In genomic region chr20:22684763-22685443, GRCh38 we compare ENCODE assay signal across 11 cellular contexts.
DNase-seq lines count a peak whose midpoint lies in the region; ATAC-seq and TF ChIP-seq lines count a peak whose summit lies in the region.
"Had no signal": no experiment of that assay in that cellular context is flagged by ENCODE, and none has a peak within 500 bp of the region (broad histone marks: within the 10 kb centered on the region; RNA-seq: fewer than 3 reads in every experiment).

No MANE protein-coding gene starts in this region.

- POLR2A ChIA-PET in HEK293 (lab: Yijun Ruan, JAX) = interaction anchor here (0.6 kb wide), 1 partner anchor 77 kb away, joined by 3 read pairs; no protein-coding TSS in a partner anchor

- CTCF ChIA-PET in HEK293 (lab: Yijun Ruan, JAX) = interaction anchor here (0.6 to 3.9 kb wide), 16 partner anchors 9 to 656 kb away, joined by 3 to 86 read pairs (median 4); no protein-coding TSS in a partner anchor

- TF ChIP-seq CTCF in HEK293 (tag by site-specific recombination; IDR thresholded peaks at IDR 0.05) (peak; percentile 46; the same call in 1 of the 2 replicates), esophagus muscularis mucosa (IDR thresholded peaks at IDR 0.05) (no peak)

- peaks cover 0 to 31% (median 0%) of the 10 kb centered on the region in 4 donors for H3K27me3 ChIP-seq in esophagus muscularis mucosa

- H3K4me1 ChIP-seq in HEK293 (ENCODE audit: control insufficient read depth, insufficient read depth, low read length) (no peaks in the 10 kb centered on the region), esophagus muscularis mucosa (peaks cover 0 to 3% (median 1%) of the 10 kb centered on the region in 4 donors)

- H3K36me3 ChIP-seq in HEK293 (ENCODE audit: control insufficient read depth in 2 of 2, insufficient read depth in 1 of 2, low read length in 2 of 2) (no peaks in the 10 kb centered on the region), esophagus muscularis mucosa (no peaks in the 10 kb centered on the region)

- intact Hi-C loops in esophagus muscularis mucosa (cut with DNase I) = loop anchor here (2.0 to 5.0 kb wide), 2 partner anchors 346 to 662 kb away; no protein-coding TSS in a partner anchor

- no peak overlapping the region for H3K27ac ChIP-seq in HEK293 (ENCODE audit: extremely low read depth, low read depth, low read length)
- H3K27ac ChIP-seq in esophagus muscularis mucosa (replicated peaks in 1 of 4) = no peak overlapping the region

- no peak for TF ChIP-seq EP300 in esophagus muscularis mucosa (IDR thresholded peaks at IDR 0.05)

- 49% methylated on average over 7 of the region's 7 CpGs for WGBS in esophagus muscularis mucosa

- no peaks in the 10 kb centered on the region for H3K9me3 ChIP-seq in HEK293 (ENCODE audit: control insufficient read depth, insufficient read depth, low read depth, low read length)
- no peaks in the 10 kb centered on the region for H3K9me3 ChIP-seq in esophagus muscularis mucosa

- no peak for ATAC-seq in GM21737 (IDR thresholded peaks at IDR 0.05; ENCODE audit: unreplicated experiment)
- ATAC-seq in HG03469 (IDR thresholded peaks at IDR 0.05; ENCODE audit: unreplicated experiment) = no peak
- ATAC-seq: activated T-cell treated with anti-CD3 and anti-CD28 coated beads, Interleukin-2, amount 50 U/mL, for 4 hours had no signal

- DNase-seq in NCI-H2029 (lab: John Stamatoyannopoulos, UW) = peak; percentile 24
- DNase-seq in NCI-H2029 treated with DMSO at 0.1 percent for 48 hours (lab: John Stamatoyannopoulos, UW) = no peak
- DNase-seq in RPMI7951 (ENCODE audit: low read depth) = peak; percentile 29
- DNase-seq in esophagus muscularis mucosa (ENCODE audit: extremely low spot score) = peak; percentile 55
- no peak for DNase-seq in DMS79 (lab: John Stamatoyannopoulos, UW)
- DNase-seq: activated T-cell treated with anti-CD3 and anti-CD28 coated beads, Interleukin-2, amount 50 U/mL, for 4 hours; effector CD4-positive, alpha-beta T cell; stimulated activated CD4-positive, alpha-beta T cell treated with anti-CD3 and anti-CD28 coated beads, Interleukin-4, amount 100 ng/mL, for 24 hours had no signal

- H3K4me3 ChIP-seq in HEK293 (ENCODE audit: low read depth, low read length) = no peak overlapping the region
- no peak overlapping the region for H3K4me3 ChIP-seq in esophagus muscularis mucosa

- no peak for TF ChIP-seq POLR2A in esophagus muscularis mucosa (IDR thresholded peaks at IDR 0.05; ENCODE audit: low read depth)

TF ChIP-seq in HEK293, 187 proteins besides CTCF, POLR2A, EP300 and RAD21:
- peak; percentile 17; the same call in 1 of the 2 replicates for TF ChIP-seq GLIS1 (tag by site-specific recombination; IDR thresholded peaks at IDR 0.05)
- no peak for TF ChIP-seq ZNF214 (tag by site-specific recombination; IDR thresholded peaks at IDR 0.05; ENCODE audit: borderline replicate concordance)
- TF ChIP-seq ZNF654 (tag by site-specific recombination; IDR thresholded peaks at IDR 0.05; ENCODE audit: low read depth) = peak; percentile 24; the same call in 1 of the 2 replicates
- 0 out of 2 replicates have a peak, but pooled peaks have one; percentile 19 for TF ChIP-seq ZNF692 (tag by site-specific recombination; IDR thresholded peaks at IDR 0.05)
TF ChIP-seq in HEK293: peak in this region for 3.

Comparison
In these comparisons a context has a peak if more than half of its experiments do, and no peak if none do; other contexts are left out.
1. DNase-seq: peak in NCI-H2029 (single experiment), RPMI7951 (single experiment) and esophagus muscularis mucosa (single experiment); none in NCI-H2029 treated with DMSO at 0.1 percent for 48 hours (single experiment) and DMS79 (single experiment).